In genomic region chr13:29497137-29497654, GRCh38 we compare ENCODE assay signal across 15 cellular contexts.
DNase-seq lines count a peak whose midpoint lies in the region; ATAC-seq and TF ChIP-seq lines count a peak whose summit lies in the region.
"Had no signal": no experiment of that assay in that cellular context is flagged by ENCODE, and none has a peak within 500 bp of the region (broad histone marks: within the 10 kb centered on the region; RNA-seq: fewer than 3 reads in every experiment).

No MANE protein-coding gene starts in this region.

- H3K4me3 Mint-ChIP-seq in naive B cell, result peak overlapping the region in 5 of 8 donors; percentile 0 to 88 (median 59)
- H3K4me3 Mint-ChIP-seq: activated CD4-positive, alpha-beta memory T cell treated with anti-CD3 and anti-CD28 coated beads, Interleukin-2, amount 10 ng/mL, durations not matched to agents 7 days and 5 days; activated naive CD4-positive, alpha-beta T cell treated with anti-CD3 and anti-CD28 coated beads, Interleukin-2, amount 10 ng/mL, durations not matched to agents 7 days and 5 days; natural killer cell had no signal

- no peak for TF ChIP-seq CTCF in vagina (IDR thresholded peaks at IDR 0.05)

- TF ChIP-seq POLR2A in vagina (IDR thresholded peaks at IDR 0.05), result no peak

- peaks cover 5 to 6% (median 5%) of the 10 kb centered on the region in 3 donors for H3K27me3 Mint-ChIP-seq in naive B cell

- peak overlapping the region; percentile 8 for H3K27ac ChIP-seq in vagina

- DNase-seq in activated CD8-positive, alpha-beta memory T cell treated with anti-CD3 and anti-CD28 coated beads, Interleukin-2, amount 50 U/mL, for 48 hours, result peak; percentile 35
- DNase-seq in activated CD8-positive, alpha-beta memory T cell treated with anti-CD3 and anti-CD28 coated beads for 24 hours, result no peak
- DNase-seq in Right ventricle myocardium superior (peak; percentile 88), naive B cell (no peak), vagina (ENCODE audit: extremely low spot score in 2 of 2) (no peak), SKM-1 treated with dmso at 0.1 percent for 144 hours (lab: John Stamatoyannopoulos, UW; ENCODE audit: unreplicated experiment) (no peak), NCI-H187 (lab: John Stamatoyannopoulos, UW) (no peak)
- DNase-seq: activated CD4-positive, alpha-beta memory T cell treated with anti-CD3 and anti-CD28 coated beads, Interleukin-2, amount 10 ng/mL, durations not matched to agents 7 days and 5 days; activated naive CD4-positive, alpha-beta T cell treated with anti-CD3 and anti-CD28 coated beads, Interleukin-2, amount 10 ng/mL, durations not matched to agents 7 days and 5 days; DMS79 treated with DMSO at 0.1 percent for 48 hours; effector CD4-positive, alpha-beta T cell; natural killer cell; NCI-H1105 treated with DMSO at 0.1 percent for 48 hours; stimulated activated CD4-positive, alpha-beta T cell treated with anti-CD3 and anti-CD28 coated beads, Interleukin-2, amount 100 ng/mL, for 48 hours had no signal

- H3K36me3 ChIP-seq in vagina, result no peaks in the 10 kb centered on the region

- H3K27ac Mint-ChIP-seq in naive B cell, result peak overlapping the region in 2 of 6 donors; percentile 89 to 93
- H3K27ac Mint-ChIP-seq: activated CD4-positive, alpha-beta memory T cell treated with anti-CD3 and anti-CD28 coated beads, Interleukin-2, amount 10 ng/mL, durations not matched to agents 7 days and 5 days; activated naive CD4-positive, alpha-beta T cell treated with anti-CD3 and anti-CD28 coated beads, Interleukin-2, amount 10 ng/mL, durations not matched to agents 7 days and 5 days; natural killer cell had no signal

- no peaks in the 10 kb centered on the region for H3K9me3 ChIP-seq in vagina

- ATAC-seq in Right ventricle myocardium superior (ENCODE audit: poor library complexity), result peak; percentile 76
- no peak for ATAC-seq in naive B cell (ENCODE audit: low read depth in 2 of 2)
- no peak for ATAC-seq in HG03108 (IDR thresholded peaks at IDR 0.05; ENCODE audit: unreplicated experiment)

- H3K36me3 Mint-ChIP-seq in naive B cell, result no peaks in the 10 kb centered on the region
- H3K36me3 Mint-ChIP-seq: activated naive CD4-positive, alpha-beta T cell treated with anti-CD3 and anti-CD28 coated beads, Interleukin-2, amount 10 ng/mL, durations not matched to agents 7 days and 5 days; natural killer cell had no signal

- H3K9me3 Mint-ChIP-seq in naive B cell, result no peaks in the 10 kb centered on the region
- H3K9me3 Mint-ChIP-seq: activated CD4-positive, alpha-beta memory T cell treated with anti-CD3 and anti-CD28 coated beads, Interleukin-2, amount 10 ng/mL, durations not matched to agents 7 days and 5 days; activated naive CD4-positive, alpha-beta T cell treated with anti-CD3 and anti-CD28 coated beads, Interleukin-2, amount 10 ng/mL, durations not matched to agents 7 days and 5 days; natural killer cell had no signal

- peaks cover 10% of the 10 kb centered on the region for H3K4me1 ChIP-seq in vagina

- H3K4me1 Mint-ChIP-seq in naive B cell, result peaks cover 21 to 45% (median 28%) of the 10 kb centered on the region in 3 donors

- intact Hi-C loops in Right ventricle myocardium superior (cut with DNase I) (no loop called here), vagina (cut with DNase I) (no loop called here)

- no peak overlapping the region for H3K4me3 ChIP-seq in vagina

- no peaks in the 10 kb centered on the region for H3K27me3 ChIP-seq in vagina

Comparison
In these comparisons a context has a peak if more than half of its experiments do, and no peak if none do; other contexts are left out.
1. DNase-seq: peak in activated CD8-positive, alpha-beta memory T cell treated with anti-CD3 and anti-CD28 coated beads, Interleukin-2, amount 50 U/mL, for 48 hours (single experiment) and Right ventricle myocardium superior (single experiment); none in activated CD8-positive, alpha-beta memory T cell treated with anti-CD3 and anti-CD28 coated beads for 24 hours (single experiment), naive B cell (single experiment), vagina (0 of 2), SKM-1 treated with dmso at 0.1 percent for 144 hours (single experiment) and NCI-H187 (0 of 2).